8 cellular contexts compared by ENCODE assay signal in genomic region chr9:37119907-37120839, GRCh38. TPM values are rescaled to one million over a fixed set of nuclear protein-coding genes. Genes with fewer than 3 reads are reported as not detected.
DNase-seq lines count a peak whose midpoint lies in the region; ATAC-seq, FAIRE-seq and TF ChIP-seq lines count a peak whose summit lies in the region.

ZCCHC7 (plus strand) TSS chr9:37120574.

- peak within 1 kb of the TSS; percentile 87 to 97 for H3K4me3 Mint-ChIP-seq in activated T-cell treated with anti-CD3 and anti-CD28 coated beads, Interleukin-2, amount 50 U/mL, for 72 hours

- peak; percentile 95 for ATAC-seq in GM21786 (IDR thresholded peaks at IDR 0.05; ENCODE audit: unreplicated experiment)
- peak; percentile 98 for ATAC-seq in activated T-cell treated with anti-CD3 and anti-CD28 coated beads, Interleukin-2, amount 50 U/mL, for 72 hours (replicated peaks in 1 of 2)

- no peaks in the 10 kb centered on the region for H3K27me3 Mint-ChIP-seq in activated T-cell treated with anti-CD3 and anti-CD28 coated beads, Interleukin-2, amount 50 U/mL, for 72 hours (ENCODE audit: low read depth)

- peak; percentile 67 for FAIRE-seq in RCC 7860 (lab: Jason Lieb, UNC)

- DNase-seq in DMS79 (lab: John Stamatoyannopoulos, UW), result peak; percentile 92
- peak; percentile 84 for DNase-seq in RCC 7860 (ENCODE audit: low spot score)
- DNase-seq in activated T-cell treated with anti-CD3 and anti-CD28 coated beads, Interleukin-2, amount 50 U/mL, for 72 hours, result peak; percentile 97
- DNase-seq in esophagus squamous epithelium (lab: John Stamatoyannopoulos, UW), result peak; percentile 79
- DNase-seq in myocyte (ENCODE audit: low read depth), result peak; percentile 97
- peak; percentile 89 to 94 for DNase-seq in stimulated activated CD8-positive, alpha-beta memory T cell treated with anti-CD3 and anti-CD28 coated beads, Interleukin-7, amount 100 ng/mL, for 48 hours (ENCODE audit: extremely low read depth in 1 of 2, low read depth in 1 of 2)

- peaks cover 0 to 35% (median 6%) of the 10 kb centered on the region in 3 donors for H3K4me1 ChIP-seq in esophagus squamous epithelium

- WGBS in esophagus squamous epithelium, 2 donors, result 11 to 15% methylated on average over 24 to 38 of the region's 82 CpGs

- H3K9me3 Mint-ChIP-seq in activated T-cell treated with anti-CD3 and anti-CD28 coated beads, Interleukin-2, amount 50 U/mL, for 72 hours, result peaks cover 0 to 3% of the 10 kb centered on the region in 2 donors

- TF ChIP-seq CTCF in esophagus squamous epithelium (IDR thresholded peaks at IDR 0.05), result no peak

- H3K36me3 Mint-ChIP-seq in activated T-cell treated with anti-CD3 and anti-CD28 coated beads, Interleukin-2, amount 50 U/mL, for 72 hours (ENCODE audit: insufficient read depth in 2 of 2), result peaks cover 0 to 6% of the 10 kb centered on the region in 2 donors

- intact Hi-C loops in esophagus squamous epithelium (cut with DNase I), result loop anchor here (5.0 kb wide), 1 partner anchor 38 kb away; no protein-coding TSS in a partner anchor

- H3K27ac Mint-ChIP-seq in activated T-cell treated with anti-CD3 and anti-CD28 coated beads, Interleukin-2, amount 50 U/mL, for 72 hours, result peak within 1 kb of the TSS; percentile 99

- peaks cover 3% of the 10 kb centered on the region for H3K9me3 ChIP-seq in KOPT-K1 (ENCODE audit: insufficient read depth, low read length, poor library complexity, severe bottlenecking)
- no peaks in the 10 kb centered on the region for H3K9me3 ChIP-seq in esophagus squamous epithelium

- H3K27me3 ChIP-seq in esophagus squamous epithelium, result no peaks in the 10 kb centered on the region

- no peaks in the 10 kb centered on the region for H3K36me3 ChIP-seq in KOPT-K1 (ENCODE audit: insufficient read depth, low read length)
- H3K36me3 ChIP-seq in esophagus squamous epithelium, result no peaks in the 10 kb centered on the region

- peak within 1 kb of the TSS; percentile 80 to 97 (median 90) for H3K4me3 ChIP-seq in esophagus squamous epithelium

- H3K4me1 Mint-ChIP-seq in activated T-cell treated with anti-CD3 and anti-CD28 coated beads, Interleukin-2, amount 50 U/mL, for 72 hours (ENCODE audit: low read depth), result peaks cover 37% of the 10 kb centered on the region

- H3K27ac ChIP-seq in KOPT-K1 (ENCODE audit: low read depth, low read length, poor library complexity, severe bottlenecking) (peak within 1 kb of the TSS; percentile 81), esophagus squamous epithelium (peak within 1 kb of the TSS; percentile 87 to 97 (median 96))

- TF ChIP-seq POLR2A in esophagus squamous epithelium (IDR thresholded peaks at IDR 0.05), result peak in 3 of 4 donors; percentile 50 to 92 (median 87)

RNA-seq across cellular contexts. Expression of gene ZCCHC7, which starts in this region (rescaled TPM):
- 10 to 100 TPM; 47.2 to 47.4 TPM for total RNA-seq in activated T-cell treated with anti-CD3 and anti-CD28 coated beads, Interleukin-2, amount 50 U/mL, for 72 hours
- total RNA-seq in esophagus squamous epithelium, result 10 to 100 TPM in 3 of 4 donors, 1 to 10 TPM in 1; 6.1 to 21.6 (median 13.0) TPM
- total RNA-seq in myocyte, result 11.9 and 21.0 TPM in 2 replicates
- 8.5 TPM for polyA plus RNA-seq in myocyte (2012)

Comparison
In these comparisons a context has a peak if more than half of its experiments do, and no peak if none do; other contexts are left out.
1. Peak in every context shown above with its lines: DNase-seq, ATAC-seq, H3K4me3 ChIP-seq and H3K27ac ChIP-seq.